8 cellular contexts compared by ENCODE assay signal in genomic region chr3:149657796-149658443, GRCh38. TPM values are rescaled to one million over a fixed set of nuclear protein-coding genes. Genes with fewer than 3 reads are reported as not detected.
DNase-seq lines count a peak whose midpoint lies in the region; ATAC-seq and TF ChIP-seq lines count a peak whose summit lies in the region.

TSS of gene WWTR1 (minus strand) at chr3:149658025. CDS start at chr3:149657306, 719 bp downstream.

- TF ChIP-seq CTCF in RWPE2 (IDR thresholded peaks at IDR 0.05; ENCODE audit: poor library complexity, severe bottlenecking) = no peak
- TF ChIP-seq CTCF in brain (conservative IDR thresholded peaks at IDR 0.05) = no peak
- TF ChIP-seq CTCF in psoas muscle (IDR thresholded peaks at IDR 0.05) = no peak

- peak within 1 kb of the TSS; percentile 87 for H3K27ac ChIP-seq in RWPE2 (ENCODE audit: poor library complexity, severe bottlenecking)
- H3K27ac ChIP-seq in psoas muscle = peak within 1 kb of the TSS; percentile 90

- peaks cover 29% of the 10 kb centered on the region for H3K27me3 Mint-ChIP-seq in brain

- H3K4me3 ChIP-seq in RWPE2 (ENCODE audit: severe bottlenecking) (peak within 1 kb of the TSS; percentile 68), psoas muscle (peak within 1 kb of the TSS; percentile 86)

- H3K36me3 ChIP-seq in RWPE2 (ENCODE audit: low read depth) (peaks cover 33% of the 10 kb centered on the region), psoas muscle (ENCODE audit: insufficient read depth in 1 of 2, low read depth in 1 of 2) (peaks cover 0 to 10% of the 10 kb centered on the region in 2 donors)

- H3K27ac Mint-ChIP-seq in brain = peak within 1 kb of the TSS; percentile 87 to 98 (median 98)

- DNase-seq in COLO668 (lab: John Stamatoyannopoulos, UW; ENCODE audit: unreplicated experiment) = peak; percentile 43
- peak; percentile 95 for DNase-seq in RWPE2 (ENCODE audit: low spot score)
- peak; percentile 68 to 78 for DNase-seq in hippocampal formation (lab: John Stamatoyannopoulos, UW)
- peak; percentile 91 to 92 for DNase-seq in psoas muscle
- no peak for DNase-seq in NCI-H1436 (lab: John Stamatoyannopoulos, UW)

- peaks cover 0 to 2% (median 0%) of the 10 kb centered on the region in 5 experiments for H3K9me3 Mint-ChIP-seq in brain

- H3K27me3 ChIP-seq in RWPE2 (ENCODE audit: insufficient read depth, poor library complexity, severe bottlenecking) (no peaks in the 10 kb centered on the region), psoas muscle (ENCODE audit: insufficient read depth in 3 of 3, low read length in 2 of 3) (no peaks in the 10 kb centered on the region)

- H3K4me1 ChIP-seq in RWPE2 (ENCODE audit: insufficient read depth, poor library complexity, severe bottlenecking) (peaks cover 35% of the 10 kb centered on the region), psoas muscle (peaks cover 23% of the 10 kb centered on the region)

- WGBS in psoas muscle, 3 donors = 0% methylated on average over 37 to 46 of the region's 46 CpGs

- H3K36me3 Mint-ChIP-seq in brain = peaks cover 34% of the 10 kb centered on the region

- peak within 1 kb of the TSS; percentile 87 to 97 (median 95) for H3K4me3 Mint-ChIP-seq in brain

- no peaks in the 10 kb centered on the region for H3K9me3 ChIP-seq in RWPE2 (ENCODE audit: severe bottlenecking)
- no peaks in the 10 kb centered on the region for H3K9me3 ChIP-seq in psoas muscle

- intact Hi-C loops in psoas muscle (cut with DNase I) = loop anchor here (5.0 to 10.0 kb wide), 5 partner anchors 54 to 126 kb away; no protein-coding TSS in a partner anchor

- peak; percentile 68 for ATAC-seq in GM19351 (IDR thresholded peaks at IDR 0.05; ENCODE audit: unreplicated experiment)
- peak; percentile 45 for ATAC-seq in HG03378 (IDR thresholded peaks at IDR 0.05; ENCODE audit: unreplicated experiment)
- ATAC-seq in RWPE2 (ENCODE audit: low read depth) = peak; percentile 82
- peak; percentile 86 to 88 (median 87) for ATAC-seq in psoas muscle

- H3K4me1 Mint-ChIP-seq in brain = peaks cover 70% of the 10 kb centered on the region

RNA-seq across cellular contexts. Expression of gene WWTR1, which starts in this region (rescaled TPM):
- polyA plus RNA-seq in brain (ENCODE audit: insufficient read depth, low read depth, low replicate concordance) = 7.4 TPM
- total RNA-seq in psoas muscle = 10 to 100 TPM; 13.3 to 52.9 (median 30.1) TPM
- 10 to 100 TPM in 1 of 3 donors, 1 to 10 TPM in 2; 6.7 to 53.5 (median 6.7) TPM for polyA plus RNA-seq in psoas muscle
